ENCODE assay signal across 19 cellular contexts in genomic region chr1:21435646-21436487, GRCh38. TPM values are rescaled to one million over a fixed set of nuclear protein-coding genes. Genes with fewer than 3 reads are reported as not detected.
DNase-seq lines count a peak whose midpoint lies in the region; ATAC-seq and TF ChIP-seq lines count a peak whose summit lies in the region.
"Had no signal": no experiment of that assay in that cellular context is flagged by ENCODE, and none has a peak within 500 bp of the region (broad histone marks: within the 10 kb centered on the region; RNA-seq: fewer than 3 reads in every experiment).

No MANE protein-coding gene starts in this region.

- no peak for TF ChIP-seq CTCF in dorsolateral prefrontal cortex (IDR thresholded peaks at IDR 0.05 in 54 of 56, conservative IDR thresholded peaks at IDR 0.05 in 2 of 56; ENCODE audit: low read depth in 1 of 56, partially characterized antibody in 56 of 56)
- TF ChIP-seq CTCF in left lung (IDR thresholded peaks at IDR 0.05), result no peak

- H3K4me1 Mint-ChIP-seq in activated naive CD4-positive, alpha-beta T cell treated with anti-CD3 and anti-CD28 coated beads, Interleukin-2, amount 50 U/mL, for 24 hours, result peaks cover 17% of the 10 kb centered on the region

- H3K9me3 ChIP-seq in left lung (no peaks in the 10 kb centered on the region), skeletal muscle satellite cell (replicated peaks; ENCODE audit: low read length) (no peaks in the 10 kb centered on the region)
- H3K9me3 ChIP-seq: transverse colon had no signal

- H3K4me1 ChIP-seq in left lung (peaks cover 0 to 6% of the 10 kb centered on the region in 2 donors), skeletal muscle satellite cell (ENCODE audit: control insufficient read depth, insufficient read depth, low read length) (peaks cover 6% of the 10 kb centered on the region)

- H3K4me3 ChIP-seq in dorsolateral prefrontal cortex (peak overlapping the region in 51 of 59 donors; percentile 26 to 68 (median 52)), left lung (peak overlapping the region; percentile 14 to 15), skeletal muscle satellite cell (ENCODE audit: low read length) (no peak overlapping the region)

- H3K27ac Mint-ChIP-seq in activated naive CD4-positive, alpha-beta T cell treated with anti-CD3 and anti-CD28 coated beads, Interleukin-2, amount 50 U/mL, for 24 hours, result peak overlapping the region; percentile 51
- H3K27ac Mint-ChIP-seq: activated CD4-positive, alpha-beta memory T cell treated with anti-CD3 and anti-CD28 coated beads for 36 hours had no signal

- H3K9ac ChIP-seq in skeletal muscle satellite cell (ENCODE audit: low read depth, low read length), result no peak overlapping the region

- H3K9me3 Mint-ChIP-seq in activated naive CD4-positive, alpha-beta T cell treated with anti-CD3 and anti-CD28 coated beads, Interleukin-2, amount 50 U/mL, for 24 hours, result no peaks in the 10 kb centered on the region
- H3K9me3 Mint-ChIP-seq: activated CD4-positive, alpha-beta memory T cell treated with anti-CD3 and anti-CD28 coated beads for 36 hours; neural crest cell had no signal

- peaks cover 0 to 4% (median 0%) of the 10 kb centered on the region in 45 donors for H3K27me3 ChIP-seq in dorsolateral prefrontal cortex
- H3K27me3 ChIP-seq in left lung, result peaks cover 0 to 74% of the 10 kb centered on the region in 2 donors
- peaks cover 4% of the 10 kb centered on the region for H3K27me3 ChIP-seq in skeletal muscle satellite cell (ENCODE audit: control insufficient read depth, insufficient read depth, low read length)

- DNase-seq in activated naive CD4-positive, alpha-beta T cell treated with anti-CD3 and anti-CD28 coated beads, Interleukin-2, amount 50 U/mL, for 16 hours, result no peak
- DNase-seq in dorsolateral prefrontal cortex (no peak), left lung (no peak), T-helper 1 cell (no peak)
- DNase-seq: 8988T; activated CD4-positive, alpha-beta memory T cell treated with anti-CD3 and anti-CD28 coated beads for 36 hours; amniotic stem cell; cerebellar nuclear complex; DMS79 treated with DMSO at 0.1 percent for 48 hours; NCI-H1694 treated with DMSO at 0.1 percent for 48 hours; NCI-H524; stimulated activated CD4-positive, alpha-beta T cell treated with anti-CD3 and anti-CD28 coated beads, Interleukin-4, amount 100 ng/mL, for 1 hour had no signal

- H3K4me2 ChIP-seq in skeletal muscle satellite cell (ENCODE audit: low read length), result peak overlapping the region; percentile 42

- ATAC-seq in left lung, result no peak
- no peak for ATAC-seq in HG03139 (IDR thresholded peaks at IDR 0.05; ENCODE audit: unreplicated experiment)
- no peak for ATAC-seq in HG02571 (IDR thresholded peaks at IDR 0.05; ENCODE audit: unreplicated experiment)

- no peaks in the 10 kb centered on the region for H3K27me3 Mint-ChIP-seq in activated naive CD4-positive, alpha-beta T cell treated with anti-CD3 and anti-CD28 coated beads, Interleukin-2, amount 50 U/mL, for 24 hours

- H3K27ac ChIP-seq in dorsolateral prefrontal cortex (peak overlapping the region in 1 of 59 donors; percentile 56), left lung (no peak overlapping the region)
- H3K27ac ChIP-seq: transverse colon had no signal

- H3K36me3 ChIP-seq in left lung (no peaks in the 10 kb centered on the region), skeletal muscle satellite cell (ENCODE audit: insufficient read depth, low read length) (no peaks in the 10 kb centered on the region)
- H3K36me3 ChIP-seq: transverse colon had no signal

- H3K36me3 Mint-ChIP-seq in activated naive CD4-positive, alpha-beta T cell treated with anti-CD3 and anti-CD28 coated beads, Interleukin-2, amount 50 U/mL, for 24 hours, result no peaks in the 10 kb centered on the region
- H3K36me3 Mint-ChIP-seq: activated CD4-positive, alpha-beta memory T cell treated with anti-CD3 and anti-CD28 coated beads for 36 hours had no signal

- intact Hi-C loops in dorsolateral prefrontal cortex (cut with DNase I) (no loop called here), left lung (cut with DNase I) (no loop called here)

- H3K4me3 Mint-ChIP-seq in activated naive CD4-positive, alpha-beta T cell treated with anti-CD3 and anti-CD28 coated beads, Interleukin-2, amount 50 U/mL, for 24 hours, result no peak overlapping the region
- H3K4me3 Mint-ChIP-seq: activated CD4-positive, alpha-beta memory T cell treated with anti-CD3 and anti-CD28 coated beads for 36 hours; CD14-positive monocyte; neural crest cell had no signal

RNA-seq across cellular contexts. Expression of gene NBPF3, which starts 4.1 kb away (rescaled TPM):
- total RNA-seq in dorsolateral prefrontal cortex (10 to 100 TPM in 101 of 120 experiments, 1 to 10 TPM in 19; 5.8 to 19.1 (median 12.2) TPM), left lung (10 to 100 TPM in 1 of 2 donors, 1 to 10 TPM in 1; 3.6 to 11.6 TPM)
- 8.6 and 13.3 TPM in 2 replicates for total RNA-seq in skeletal muscle satellite cell (2012; rRNA removed)
